12 cellular contexts compared by ENCODE assay signal in the genomic region with DNA sequence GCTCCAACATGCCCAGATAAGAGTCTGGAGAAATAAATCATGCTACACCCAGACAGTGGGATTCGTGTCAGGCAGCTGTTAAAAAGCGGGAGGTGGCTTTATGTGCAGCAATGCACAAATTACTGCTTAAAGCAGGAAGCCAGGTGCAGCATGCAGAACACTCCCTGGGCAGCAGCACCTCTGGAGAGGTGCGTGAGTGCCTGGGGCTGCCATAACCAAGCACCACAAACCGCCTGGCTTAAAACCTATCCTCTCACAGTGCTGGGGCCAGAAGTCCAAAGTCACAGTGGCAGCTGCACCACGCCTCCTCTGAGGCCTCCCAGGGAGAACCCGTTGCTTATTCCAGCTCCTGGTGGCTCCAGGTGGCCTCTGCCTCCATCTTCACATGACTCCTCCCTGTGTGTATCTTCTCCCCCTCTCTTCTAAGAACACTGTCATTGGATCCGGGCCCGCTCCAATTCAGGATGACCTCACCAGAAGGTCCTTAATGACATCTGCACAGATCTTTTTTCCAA.
DNase-seq lines count a peak whose midpoint lies in the region; ATAC-seq, FAIRE-seq and TF ChIP-seq lines count a peak whose summit lies in the region.
"Had no signal": no experiment of that assay in that cellular context is flagged by ENCODE, and none has a peak within 500 bp of the region (broad histone marks: within the 10 kb centered on the region; RNA-seq: fewer than 3 reads in every experiment).

No MANE protein-coding gene starts in this region.

- ATAC-seq in WTC11 (no peak), GM19397 (IDR thresholded peaks at IDR 0.05; ENCODE audit: unreplicated experiment) (no peak)
- ATAC-seq: stimulated activated naive CD8-positive, alpha-beta T cell treated with anti-CD3 and anti-CD28 coated beads, Interleukin-15, Interleukin-2, amounts not matched to agents 100 U/mL and 50 U/mL, for 24 hours had no signal

- peak overlapping the region; percentile 61; the same call in 1 of the 2 replicates for H3K27ac Mint-ChIP-seq in WTC11

- H3K9me3 Mint-ChIP-seq in WTC11: no peaks in the 10 kb centered on the region

- H3K27ac ChIP-seq in small intestine (ENCODE audit: low read depth in 1 of 2, low read length in 1 of 2): peak overlapping the region in 1 of 2 donors; percentile 58

- no peaks in the 10 kb centered on the region for H3K27me3 ChIP-seq in small intestine (ENCODE audit: control insufficient read depth in 2 of 2, insufficient read depth in 2 of 2, low read length in 2 of 2)

- peaks cover 3 to 9% of the 10 kb centered on the region in 2 donors for H3K4me1 ChIP-seq in small intestine (ENCODE audit: control insufficient read depth in 2 of 2, insufficient read depth in 1 of 2, low read depth in 1 of 2, low read length in 1 of 2)

- H3K9me3 ChIP-seq in small intestine (ENCODE audit: control insufficient read depth, low read depth): no peaks in the 10 kb centered on the region

- no peak for FAIRE-seq in small intestine (lab: Jason Lieb, UNC)
- FAIRE-seq: A204.1 had no signal

- H3K36me3 ChIP-seq in small intestine (ENCODE audit: control insufficient read depth in 2 of 2, insufficient read depth in 2 of 2, low read length in 2 of 2): no peaks in the 10 kb centered on the region

- 16 to 55% (median 28%) methylated on average over 8 of the region's 8 CpGs for WGBS in small intestine, 3 donors

- H3K4me1 Mint-ChIP-seq in WTC11: peaks cover 31% of the 10 kb centered on the region

- H3K4me3 ChIP-seq in small intestine (ENCODE audit: low read depth in 1 of 2, low read length in 2 of 2): no peak overlapping the region

- CTCF ChIA-PET in WTC11 (lab: Charles Lee): interaction anchor here (0.7 to 1.7 kb wide), 3 partner anchors 43 to 334 kb away, joined by 3 to 5 read pairs (median 4); no protein-coding TSS in a partner anchor

- POLR2A ChIA-PET in WTC11 (lab: Charles Lee): no interaction called here

- no peaks in the 10 kb centered on the region for H3K36me3 Mint-ChIP-seq in WTC11

- no peak overlapping the region for H3K4me3 Mint-ChIP-seq in WTC11

- no peak for TF ChIP-seq CTCF in WTC11 (IDR thresholded peaks at IDR 0.05)

- DNase-seq in NCI-H82 (lab: John Stamatoyannopoulos, UW) (peak; percentile 20), NCI-H82 treated with DMSO at 0.1 percent for 48 hours (lab: John Stamatoyannopoulos, UW; ENCODE audit: unreplicated experiment) (no peak), NCI-H2107 treated with DMSO at 0.1 percent for 48 hours (lab: John Stamatoyannopoulos, UW; ENCODE audit: unreplicated experiment) (peak; percentile 91), WTC11 (ENCODE audit: low spot score) (no peak), small intestine (peak; percentile 90), hippocampal formation (lab: John Stamatoyannopoulos, UW) (no peak)
- DNase-seq in activated CD4-positive, alpha-beta T cell treated with anti-CD3 and anti-CD28 coated beads, Interleukin-2, amount 50 U/mL, for 48 hours: no peak
- DNase-seq: amygdala; stimulated activated naive CD8-positive, alpha-beta T cell treated with anti-CD3 and anti-CD28 coated beads, Interleukin-15, Interleukin-2, amounts not matched to agents 100 U/mL and 50 U/mL, for 24 hours; SW 1271 had no signal

- H3K27me3 Mint-ChIP-seq in WTC11 (ENCODE audit: low read depth): no peaks in the 10 kb centered on the region

TF ChIP-seq in WTC11, 78 proteins besides CTCF, POLR2A, EP300 and RAD21:
- 0 out of 2 replicates have a peak, but pooled peaks have one; percentile 5 for TF ChIP-seq ZNF423 (CRISPR knock-in tag; IDR thresholded peaks at IDR 0.05)
- TF ChIP-seq, protein P1, sequence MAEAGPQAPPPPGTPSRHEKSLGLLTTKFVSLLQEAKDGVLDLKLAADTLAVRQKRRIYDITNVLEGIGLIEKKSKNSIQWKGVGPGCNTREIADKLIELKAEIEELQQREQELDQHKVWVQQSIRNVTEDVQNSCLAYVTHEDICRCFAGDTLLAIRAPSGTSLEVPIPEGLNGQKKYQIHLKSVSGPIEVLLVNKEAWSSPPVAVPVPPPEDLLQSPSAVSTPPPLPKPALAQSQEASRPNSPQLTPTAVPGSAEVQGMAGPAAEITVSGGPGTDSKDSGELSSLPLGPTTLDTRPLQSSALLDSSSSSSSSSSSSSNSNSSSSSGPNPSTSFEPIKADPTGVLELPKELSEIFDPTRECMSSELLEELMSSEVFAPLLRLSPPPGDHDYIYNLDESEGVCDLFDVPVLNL (CRISPR knock-in tag; IDR thresholded peaks at IDR 0.05; ENCODE audit: borderline replicate concordance, low read depth): no peak
- TF ChIP-seq PRRX2 (CRISPR knock-in tag; IDR thresholded peaks at IDR 0.05): no peak

Comparison
In these comparisons a context has a peak if more than half of its experiments do, and no peak if none do; other contexts are left out.
1. DNase-seq: peak in NCI-H82 (single experiment), NCI-H2107 treated with DMSO at 0.1 percent for 48 hours (single experiment) and small intestine (single experiment); none in NCI-H82 treated with DMSO at 0.1 percent for 48 hours (single experiment), WTC11 (single experiment), activated CD4-positive, alpha-beta T cell treated with anti-CD3 and anti-CD28 coated beads, Interleukin-2, amount 50 U/mL, for 48 hours (0 of 2) and hippocampal formation (0 of 2).